Comparison of ENCODE assay signal across 12 cellular contexts in the genomic region with DNA sequence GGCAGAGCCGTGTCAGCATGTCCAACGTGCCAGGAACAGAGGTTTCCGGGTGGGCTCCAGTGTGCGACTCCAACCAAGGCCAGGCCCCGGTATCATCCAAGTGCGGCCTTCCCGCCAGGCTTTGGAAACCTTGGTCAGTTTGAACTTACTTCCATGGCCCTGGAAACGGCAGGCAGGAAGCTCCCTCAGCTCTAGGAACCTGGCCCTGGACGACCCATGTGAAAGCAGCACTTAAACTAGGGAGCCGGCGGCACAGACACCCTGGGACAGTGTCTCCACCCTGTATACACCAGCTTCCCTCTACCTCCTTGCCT.
DNase-seq lines count a peak whose midpoint lies in the region; ATAC-seq and TF ChIP-seq lines count a peak whose summit lies in the region.
"Had no signal": no experiment of that assay in that cellular context is flagged by ENCODE, and none has a peak within 500 bp of the region (broad histone marks: within the 10 kb centered on the region; RNA-seq: fewer than 3 reads in every experiment).

No MANE protein-coding gene starts in this region.

- DNase-seq in T-helper 1 cell (no peak), chondrocyte (ENCODE audit: low spot score) (no peak), suprapubic skin (ENCODE audit: low spot score in 2 of 2) (no peak), neural progenitor cell (ENCODE audit: low spot score) (no peak)
- DNase-seq: OCI-M1, T-helper 2 cell had no signal

- H3K27me3 ChIP-seq in muscle layer of colon (ENCODE audit: control insufficient read depth in 1 of 2, insufficient read depth in 2 of 2, low read length in 2 of 2) (no peaks in the 10 kb centered on the region), suprapubic skin (no peaks in the 10 kb centered on the region), neural progenitor cell (no peaks in the 10 kb centered on the region)

- peaks cover 71% of the 10 kb centered on the region for H3K4me1 ChIP-seq in muscle layer of colon (ENCODE audit: insufficient read depth, low read length)
- peaks cover 49% of the 10 kb centered on the region for H3K4me1 ChIP-seq in suprapubic skin
- H3K4me1 ChIP-seq in neural progenitor cell, result no peaks in the 10 kb centered on the region

- peaks cover 15% of the 10 kb centered on the region for H3K4me1 Mint-ChIP-seq in T-helper 1 cell treated with Interleukin-12 subunit alpha and Interleukin-12 subunit beta and Interleukin-4 antibody, amounts not matched to agents 30 μg/mL and 1 μg/mL, for 36 hours (ENCODE audit: low read depth)
- H3K4me1 Mint-ChIP-seq in chondrocyte (ENCODE audit: low read depth) (peaks cover 65% of the 10 kb centered on the region), neural progenitor cell (peaks cover 18% of the 10 kb centered on the region)

- H3K4me2 ChIP-seq in neural progenitor cell, result no peak overlapping the region

- no peak overlapping the region for H2AFZ ChIP-seq in neural progenitor cell (replicated peaks)

- peak overlapping the region; percentile 17 for H3K27ac Mint-ChIP-seq in T-helper 1 cell treated with Interleukin-12 subunit alpha and Interleukin-12 subunit beta and Interleukin-4 antibody, amounts not matched to agents 30 μg/mL and 1 μg/mL, for 36 hours
- H3K27ac Mint-ChIP-seq in chondrocyte (ENCODE audit: unreplicated experiment) (peak overlapping the region; percentile 98), neural progenitor cell (no peak overlapping the region)

- no peak for TF ChIP-seq POLR2A in suprapubic skin (IDR thresholded peaks at IDR 0.05)

- no peak for TF ChIP-seq CTCF in chondrocyte (IDR thresholded peaks at IDR 0.05)
- TF ChIP-seq CTCF in suprapubic skin (IDR thresholded peaks at IDR 0.05), result no peak
- TF ChIP-seq CTCF in neural progenitor cell (IDR thresholded peaks at IDR 0.05), result no peak

- ATAC-seq in HG03159 (IDR thresholded peaks at IDR 0.05; ENCODE audit: unreplicated experiment) (no peak), GM18520 (IDR thresholded peaks at IDR 0.05; ENCODE audit: unreplicated experiment) (no peak)

- peak overlapping the region; percentile 60 for H3K9ac ChIP-seq in muscle layer of colon (ENCODE audit: low read length)
- H3K9ac ChIP-seq in neural progenitor cell, result no peak overlapping the region

- H3K27me3 Mint-ChIP-seq in T-helper 1 cell treated with Interleukin-12 subunit alpha and Interleukin-12 subunit beta and Interleukin-4 antibody, amounts not matched to agents 30 μg/mL and 1 μg/mL, for 36 hours (ENCODE audit: low read depth), result no peaks in the 10 kb centered on the region
- H3K27me3 Mint-ChIP-seq in chondrocyte (ENCODE audit: low read depth) (no peaks in the 10 kb centered on the region), neural progenitor cell (ENCODE audit: insufficient read depth, low read depth) (peaks cover 2% of the 10 kb centered on the region)

- H3K36me3 Mint-ChIP-seq in T-helper 1 cell treated with Interleukin-12 subunit alpha and Interleukin-12 subunit beta and Interleukin-4 antibody, amounts not matched to agents 30 μg/mL and 1 μg/mL, for 36 hours (ENCODE audit: low read depth), result peaks cover 57% of the 10 kb centered on the region
- H3K36me3 Mint-ChIP-seq in chondrocyte (ENCODE audit: low read depth) (peaks cover 71% of the 10 kb centered on the region), neural progenitor cell (peaks cover 43% of the 10 kb centered on the region)

- TF ChIP-seq EP300 in suprapubic skin (IDR thresholded peaks at IDR 0.05), result no peak

- no peaks in the 10 kb centered on the region for H4K20me1 ChIP-seq in neural progenitor cell (ENCODE audit: low read depth)

- no peak overlapping the region for H3K4me3 Mint-ChIP-seq in T-helper 1 cell treated with Interleukin-12 subunit alpha and Interleukin-12 subunit beta and Interleukin-4 antibody, amounts not matched to agents 30 μg/mL and 1 μg/mL, for 36 hours
- H3K4me3 Mint-ChIP-seq in chondrocyte (ENCODE audit: unreplicated experiment) (no peak overlapping the region), neural progenitor cell (no peak overlapping the region)
- H3K4me3 Mint-ChIP-seq: nephron had no signal

- no peak overlapping the region for H3K4me3 ChIP-seq in muscle layer of colon (ENCODE audit: low read depth in 1 of 2, low read length in 2 of 2)
- H3K4me3 ChIP-seq in suprapubic skin, result no peak overlapping the region
- H3K4me3 ChIP-seq in neural progenitor cell, result no peak overlapping the region

- H3K27ac ChIP-seq in muscle layer of colon (ENCODE audit: low read depth, low read length), result peak overlapping the region; percentile 97
- H3K27ac ChIP-seq in suprapubic skin, result peak overlapping the region; percentile 93
- H3K27ac ChIP-seq in neural progenitor cell, result no peak overlapping the region
- H3K27ac ChIP-seq: 22Rv1 had no signal

- H3F3A ChIP-seq in neural progenitor cell (ENCODE audit: low read depth), result no peaks in the 10 kb centered on the region

- H3K9me3 ChIP-seq in muscle layer of colon (ENCODE audit: low read length), result no peaks in the 10 kb centered on the region
- no peaks in the 10 kb centered on the region for H3K9me3 ChIP-seq in suprapubic skin
- H3K9me3 ChIP-seq in neural progenitor cell (ENCODE audit: low read depth), result no peaks in the 10 kb centered on the region

- peaks cover 3% of the 10 kb centered on the region for H3K79me2 ChIP-seq in neural progenitor cell (ENCODE audit: low read depth)

- WGBS in suprapubic skin, result 78% methylated on average over 8 of the region's 11 CpGs

- H3K36me3 ChIP-seq in muscle layer of colon (ENCODE audit: insufficient read depth, low read length), result peaks cover 97% of the 10 kb centered on the region
- peaks cover 79% of the 10 kb centered on the region for H3K36me3 ChIP-seq in suprapubic skin
- H3K36me3 ChIP-seq in neural progenitor cell, result no peaks in the 10 kb centered on the region

- no peaks in the 10 kb centered on the region for H3K9me3 Mint-ChIP-seq in T-helper 1 cell treated with Interleukin-12 subunit alpha and Interleukin-12 subunit beta and Interleukin-4 antibody, amounts not matched to agents 30 μg/mL and 1 μg/mL, for 36 hours
- H3K9me3 Mint-ChIP-seq in chondrocyte (ENCODE audit: low read depth) (no peaks in the 10 kb centered on the region), neural progenitor cell (no peaks in the 10 kb centered on the region)
- H3K9me3 Mint-ChIP-seq: nephron had no signal
